ENCODE assay signal across 20 cellular contexts in genomic region chr22:43747877-43748276, GRCh38.
DNase-seq lines count a peak whose midpoint lies in the region; ATAC-seq and TF ChIP-seq lines count a peak whose summit lies in the region.
"Had no signal": no experiment of that assay in that cellular context is flagged by ENCODE, and none has a peak within 500 bp of the region (broad histone marks: within the 10 kb centered on the region; RNA-seq: fewer than 3 reads in every experiment).

No MANE protein-coding gene starts in this region.

- H3K27ac ChIP-seq in AG04450 (ENCODE audit: low read depth, low read length) (no peak overlapping the region), OCI-LY3 (ENCODE audit: low read length) (no peak overlapping the region)
- H3K27ac ChIP-seq: HL-60 had no signal

- peaks cover 12% of the 10 kb centered on the region for H3K27me3 ChIP-seq in AG04450 (ENCODE audit: control insufficient read depth, insufficient read depth, low read length)
- peaks cover 46% of the 10 kb centered on the region for H3K27me3 ChIP-seq in OCI-LY3 (ENCODE audit: low read depth, low read length)
- no peaks in the 10 kb centered on the region for H3K27me3 ChIP-seq in H7 (ENCODE audit: control insufficient read depth, insufficient read depth, low read length)

- H3K36me3 ChIP-seq in OCI-LY3 (replicated peaks; ENCODE audit: low read depth, low read length) (no peaks in the 10 kb centered on the region), H7 (replicated peaks; ENCODE audit: control insufficient read depth, insufficient read depth, low read length) (no peaks in the 10 kb centered on the region)

- POLR2A ChIA-PET in AG04450 (lab: Yijun Ruan, JAX), result no interaction called here

- H3K9ac ChIP-seq in OCI-LY3 (ENCODE audit: low read length), result no peak overlapping the region

- H2AFZ ChIP-seq in OCI-LY3 (ENCODE audit: low read depth, low read length), result no peak overlapping the region

- H4K20me1 ChIP-seq in OCI-LY3 (ENCODE audit: insufficient read depth, low read length), result no peaks in the 10 kb centered on the region

- no peaks in the 10 kb centered on the region for H3K79me2 ChIP-seq in OCI-LY3 (ENCODE audit: low read length)

- no peak for ATAC-seq in GM21447 (IDR thresholded peaks at IDR 0.05; ENCODE audit: unreplicated experiment)
- ATAC-seq: HepG2, T-cell had no signal

- TF ChIP-seq CTCF in AG04450 (IDR thresholded peaks at IDR 0.05; ENCODE audit: low read depth, low read length) (0 out of 2 replicates have a peak, but pooled peaks have one; percentile 9), GM12865 (IDR thresholded peaks at IDR 0.05; ENCODE audit: insufficient read depth, low read depth, low read length, missing control alignments) (peak; percentile 14), OCI-LY3 (IDR thresholded peaks at IDR 0.05; ENCODE audit: low read depth, low read length) (peak; percentile 5; the same call in 1 of the 2 replicates), epithelial cell of proximal tubule (conservative IDR thresholded peaks at IDR 0.05; ENCODE audit: low read depth, low read length) (peak; percentile 23)

- no peak overlapping the region for H3K4me3 ChIP-seq in AG04450 (ENCODE audit: low read depth, low read length)
- H3K4me3 ChIP-seq in GM12865 (ENCODE audit: low read depth, low read length), result no peak overlapping the region
- no peak overlapping the region for H3K4me3 ChIP-seq in OCI-LY3 (ENCODE audit: low read length)
- no peak overlapping the region for H3K4me3 ChIP-seq in epithelial cell of proximal tubule (ENCODE audit: low read depth, low read length)
- H3K4me3 ChIP-seq in H7 (ENCODE audit: insufficient read depth, low read depth, low read length), result no peak overlapping the region

- H3K4me2 ChIP-seq in OCI-LY3 (ENCODE audit: low read length), result no peak overlapping the region

- peaks cover 12% of the 10 kb centered on the region for H3K4me1 ChIP-seq in OCI-LY3 (ENCODE audit: low read length)

- DNase-seq in AG04450 (ENCODE audit: low read depth, low spot score), result no peak
- DNase-seq in GM12865 (ENCODE audit: low read depth), result peak; percentile 29
- no peak for DNase-seq in epithelial cell of proximal tubule (ENCODE audit: low read depth)
- DNase-seq in activated CD4-positive, CD25-positive, alpha-beta regulatory T cell treated with anti-CD3 and anti-CD28 coated beads, Interleukin-2, amount 50 U/mL, for 72 hours, result no peak
- DNase-seq in globus pallidus (ENCODE audit: low spot score), result no peak
- DNase-seq in H7, result no peak
- DNase-seq: 8988T, EL, HCEC 1CT, KBM-7, NCI-H1092, NCI-H1436, NCI-H187 treated with DMSO at 0.1 percent for 48 hours, NCI-H510A, NCI-H748 treated with DMSO at 0.1 percent for 48 hours, T-cell had no signal

- CTCF ChIA-PET in AG04450 (lab: Charles Lee), result no interaction called here

- H3K9me3 ChIP-seq in AG04450 (ENCODE audit: control insufficient read depth, insufficient read depth, low read length) (no peaks in the 10 kb centered on the region), OCI-LY3 (ENCODE audit: insufficient read depth, low read length) (no peaks in the 10 kb centered on the region)
